Comparison of ENCODE assay signal across 2 cellular contexts in genomic region chr1:119141020-119141424, GRCh38.
A peak's percentile ranks its signal among the peaks of the same experiment; 100 is the strongest.
TF ChIP-seq lines count a peak whose summit lies in the region.

No MANE protein-coding gene starts in this region.

TF ChIP-seq in H1, 55 proteins besides CTCF, POLR2A, EP300 and RAD21:
- TF ChIP-seq SIX5 (IDR thresholded peaks at IDR 0.05; ENCODE audit: low read depth, low read length) (no peak), FOSL1 (IDR thresholded peaks at IDR 0.05; ENCODE audit: insufficient read depth, low read depth, low read length) (no peak), SP4 (IDR thresholded peaks at IDR 0.05; ENCODE audit: low read length) (no peak), KDM1A (IDR thresholded peaks at IDR 0.05; ENCODE audit: borderline replicate concordance, low read length) (peak; percentile 20; the same call in 1 of the 2 replicates)

TF ChIP-seq in neural cell, 6 proteins besides CTCF, POLR2A, EP300 and RAD21:
- TF ChIP-seq TAF1 (IDR thresholded peaks at IDR 0.05; ENCODE audit: low read depth) (no peak), POLR2AphosphoS5 (IDR thresholded peaks at IDR 0.05) (no peak), MXI1 (conservative IDR thresholded peaks at IDR 0.05; ENCODE audit: poor library complexity, severe bottlenecking) (no peak), EZH2 (IDR thresholded peaks at IDR 0.05; ENCODE audit: borderline replicate concordance, insufficient read depth, low read length, poor library complexity, severe bottlenecking) (no peak), SMC3 (conservative IDR thresholded peaks at IDR 0.05; ENCODE audit: poor library complexity) (no peak)
- TF ChIP-seq, protein P1, sequence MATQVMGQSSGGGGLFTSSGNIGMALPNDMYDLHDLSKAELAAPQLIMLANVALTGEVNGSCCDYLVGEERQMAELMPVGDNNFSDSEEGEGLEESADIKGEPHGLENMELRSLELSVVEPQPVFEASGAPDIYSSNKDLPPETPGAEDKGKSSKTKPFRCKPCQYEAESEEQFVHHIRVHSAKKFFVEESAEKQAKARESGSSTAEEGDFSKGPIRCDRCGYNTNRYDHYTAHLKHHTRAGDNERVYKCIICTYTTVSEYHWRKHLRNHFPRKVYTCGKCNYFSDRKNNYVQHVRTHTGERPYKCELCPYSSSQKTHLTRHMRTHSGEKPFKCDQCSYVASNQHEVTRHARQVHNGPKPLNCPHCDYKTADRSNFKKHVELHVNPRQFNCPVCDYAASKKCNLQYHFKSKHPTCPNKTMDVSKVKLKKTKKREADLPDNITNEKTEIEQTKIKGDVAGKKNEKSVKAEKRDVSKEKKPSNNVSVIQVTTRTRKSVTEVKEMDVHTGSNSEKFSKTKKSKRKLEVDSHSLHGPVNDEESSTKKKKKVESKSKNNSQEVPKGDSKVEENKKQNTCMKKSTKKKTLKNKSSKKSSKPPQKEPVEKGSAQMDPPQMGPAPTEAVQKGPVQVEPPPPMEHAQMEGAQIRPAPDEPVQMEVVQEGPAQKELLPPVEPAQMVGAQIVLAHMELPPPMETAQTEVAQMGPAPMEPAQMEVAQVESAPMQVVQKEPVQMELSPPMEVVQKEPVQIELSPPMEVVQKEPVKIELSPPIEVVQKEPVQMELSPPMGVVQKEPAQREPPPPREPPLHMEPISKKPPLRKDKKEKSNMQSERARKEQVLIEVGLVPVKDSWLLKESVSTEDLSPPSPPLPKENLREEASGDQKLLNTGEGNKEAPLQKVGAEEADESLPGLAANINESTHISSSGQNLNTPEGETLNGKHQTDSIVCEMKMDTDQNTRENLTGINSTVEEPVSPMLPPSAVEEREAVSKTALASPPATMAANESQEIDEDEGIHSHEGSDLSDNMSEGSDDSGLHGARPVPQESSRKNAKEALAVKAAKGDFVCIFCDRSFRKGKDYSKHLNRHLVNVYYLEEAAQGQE (IDR thresholded peaks at IDR 0.05; ENCODE audit: borderline replicate concordance), result no peak
